ENCODE assay signal across 8 cellular contexts in the genomic region with DNA sequence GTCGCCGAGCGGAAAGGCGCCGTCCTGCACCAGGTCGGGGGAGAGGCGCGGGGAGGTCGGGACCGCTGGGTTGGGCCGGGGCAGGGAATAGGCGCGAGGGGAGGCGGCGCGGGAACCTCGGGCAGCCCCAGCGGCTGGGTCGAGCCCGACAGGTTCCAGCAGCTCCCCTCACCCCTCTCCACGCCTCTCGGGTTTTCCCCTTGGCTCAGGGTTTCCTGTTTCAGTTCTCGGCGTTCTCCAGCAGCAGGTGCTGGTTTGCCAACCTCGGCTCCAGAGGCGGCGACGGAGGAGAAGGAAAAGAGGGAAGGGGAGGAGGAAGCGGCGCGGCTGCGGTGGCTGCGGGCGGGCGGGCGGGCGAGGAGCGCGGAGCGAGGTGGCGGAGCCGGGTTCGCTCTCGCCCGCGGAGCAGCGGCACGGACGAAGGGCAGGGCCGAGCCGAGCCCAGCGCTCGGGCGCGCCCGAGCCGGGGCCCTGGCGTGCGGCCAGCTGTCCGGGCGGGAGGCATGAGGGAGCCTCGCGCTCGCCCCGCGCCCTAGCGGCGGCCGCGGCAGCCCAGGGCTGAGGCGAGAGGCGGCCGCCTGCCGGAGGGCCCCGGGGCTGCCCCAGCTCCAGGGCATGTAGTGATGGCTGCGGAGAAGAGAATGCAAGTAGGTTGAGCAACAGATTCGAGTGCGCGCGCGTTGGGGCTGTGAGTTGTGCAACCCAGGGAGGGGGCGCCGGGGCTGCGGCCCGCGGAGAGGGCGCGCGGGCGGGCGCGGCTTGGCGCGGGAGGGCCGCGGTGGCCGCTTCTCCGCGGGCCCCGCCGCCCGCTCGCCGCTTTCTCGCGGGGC. TPM values are rescaled to one million over a fixed set of nuclear protein-coding genes. Genes with fewer than 3 reads are reported as not detected.
A peak's percentile ranks its signal among the peaks of the same experiment; 100 is the strongest.
DNase-seq lines count a peak whose midpoint lies in the region; ATAC-seq and TF ChIP-seq lines count a peak whose summit lies in the region.

A gene (plus strand): TSS at position 816 of the 830 bp plus-strand sequence. CDS start 20 bp downstream, outside the sequence.

- peak within 1 kb of the TSS; percentile 47 to 84 for H3K14ac ChIP-seq in mesenchymal stem cell (ENCODE audit: low read length in 2 of 2)

- H3K27ac Mint-ChIP-seq in CD14-positive monocyte: peak within 1 kb of the TSS; percentile 79 to 95 (median 92)
- H3K27ac Mint-ChIP-seq in endothelial cell (ENCODE audit: unreplicated experiment): peak within 1 kb of the TSS; percentile 79
- peak within 1 kb of the TSS; percentile 49 to 92 for H3K27ac Mint-ChIP-seq in stimulated activated naive CD8-positive, alpha-beta T cell treated with anti-CD3 and anti-CD28 coated beads, Interleukin-15, amount 100 ng/mL, for 72 hours

- DNase-seq in CD14-positive monocyte (ENCODE audit: low spot score) (peak; percentile 88), NCI-H2171 treated with DMSO at 0.1 percent for 48 hours (lab: John Stamatoyannopoulos, UW) (peak; percentile 93), endothelial cell (ENCODE audit: low spot score) (peak; percentile 77), mesenchymal stem cell (peak; percentile 93)
- DNase-seq in activated CD4-positive, CD25-positive, alpha-beta regulatory T cell treated with anti-CD3 and anti-CD28 coated beads, Interleukin-2, amount 50 U/mL, for 72 hours: peak; percentile 47
- peak; percentile 53 for DNase-seq in stimulated activated naive CD8-positive, alpha-beta T cell treated with anti-CD3 and anti-CD28 coated beads, Interleukin-15, amount 100 ng/mL, for 72 hours

- TF ChIP-seq POLR2A in GM18951 (IDR thresholded peaks at IDR 0.05; ENCODE audit: extremely low read depth, insufficient read depth, insufficient read length): peak; percentile 69

- 1% methylated on average over 40 of the region's 106 CpGs for WGBS in mesenchymal stem cell

- no peaks in the 10 kb centered on the region for H3K9me3 ChIP-seq in mesenchymal stem cell (ENCODE audit: control insufficient read depth, low read length)

- H2BK15ac ChIP-seq in mesenchymal stem cell (ENCODE audit: low read depth, poor library complexity, severe bottlenecking): peak within 1 kb of the TSS; percentile 90

- peak within 1 kb of the TSS; percentile 92 to 95 for H3K18ac ChIP-seq in mesenchymal stem cell (ENCODE audit: low read depth in 1 of 2, low read length in 2 of 2)

- peaks cover 11% of the 10 kb centered on the region for H3K4me1 ChIP-seq in mesenchymal stem cell (ENCODE audit: control insufficient read depth, insufficient read depth, low read depth, low read length)

- peaks cover 3% of the 10 kb centered on the region in 2 donors for H3K36me3 Mint-ChIP-seq in CD14-positive monocyte
- no peaks in the 10 kb centered on the region for H3K36me3 Mint-ChIP-seq in endothelial cell (ENCODE audit: low read depth, unreplicated experiment)

- H3K9me3 Mint-ChIP-seq in CD14-positive monocyte: peaks cover 0 to 2% (median 0%) of the 10 kb centered on the region in 7 donors
- no peaks in the 10 kb centered on the region for H3K9me3 Mint-ChIP-seq in endothelial cell (ENCODE audit: unreplicated experiment)
- no peaks in the 10 kb centered on the region for H3K9me3 Mint-ChIP-seq in stimulated activated naive CD8-positive, alpha-beta T cell treated with anti-CD3 and anti-CD28 coated beads, Interleukin-15, amount 100 ng/mL, for 72 hours

- peak within 1 kb of the TSS; percentile 81 for H2AFZ ChIP-seq in mesenchymal stem cell (ENCODE audit: low read depth, low read length)

- H3K36me3 ChIP-seq in mesenchymal stem cell (ENCODE audit: control insufficient read depth in 1 of 2, insufficient read depth in 2 of 2, low read depth in 1 of 2, low read length in 2 of 2): no peaks in the 10 kb centered on the region

- peak within 1 kb of the TSS; percentile 20 to 96 for H3K23ac ChIP-seq in mesenchymal stem cell (ENCODE audit: low read length in 2 of 2)

- H4K8ac ChIP-seq in mesenchymal stem cell (ENCODE audit: low read length): peak within 1 kb of the TSS; percentile 89

- H3K9ac ChIP-seq in mesenchymal stem cell (ENCODE audit: low read length): peak within 1 kb of the TSS; percentile 90

- intact Hi-C loops in CD14-positive monocyte (cut with micrococcal nuclease): loop anchor here in 1 of 2 donors (2.0 kb wide), 1 partner anchor 24 kb away; no protein-coding TSS in a partner anchor

- peak within 1 kb of the TSS; percentile 81 to 87 for H3K4me3 ChIP-seq in mesenchymal stem cell (ENCODE audit: insufficient read depth in 1 of 2, low read depth in 1 of 2, low read length in 2 of 2)

- H3K27me3 Mint-ChIP-seq in CD14-positive monocyte (ENCODE audit: low read depth in 3 of 3) (peaks cover 4 to 12% (median 10%) of the 10 kb centered on the region in 3 donors), endothelial cell (ENCODE audit: unreplicated experiment) (peaks cover 16% of the 10 kb centered on the region)
- peaks cover 42% of the 10 kb centered on the region for H3K27me3 Mint-ChIP-seq in stimulated activated naive CD8-positive, alpha-beta T cell treated with anti-CD3 and anti-CD28 coated beads, Interleukin-15, amount 100 ng/mL, for 72 hours

- peak within 1 kb of the TSS; percentile 34 to 89 for H2BK12ac ChIP-seq in mesenchymal stem cell (ENCODE audit: low read length in 2 of 2)

- no peak for TF ChIP-seq CTCF in CD14-positive monocyte (IDR thresholded peaks at IDR 0.05)
- TF ChIP-seq CTCF in endothelial cell (IDR thresholded peaks at IDR 0.05; ENCODE audit: unreplicated experiment): no peak

- H3K4me2 ChIP-seq in mesenchymal stem cell (ENCODE audit: low read length, poor library complexity, severe bottlenecking): peak within 1 kb of the TSS; percentile 68

- H3K4me1 Mint-ChIP-seq in CD14-positive monocyte (peaks cover 31% of the 10 kb centered on the region), endothelial cell (ENCODE audit: unreplicated experiment) (peaks cover 9% of the 10 kb centered on the region)
- H3K4me1 Mint-ChIP-seq in stimulated activated naive CD8-positive, alpha-beta T cell treated with anti-CD3 and anti-CD28 coated beads, Interleukin-15, amount 100 ng/mL, for 72 hours: peaks cover 11% of the 10 kb centered on the region

- H2AK5ac ChIP-seq in mesenchymal stem cell (ENCODE audit: low read length, severe bottlenecking): no peak within 1 kb of the TSS

- H3K79me1 ChIP-seq in mesenchymal stem cell (replicated peaks; ENCODE audit: low read length, poor library complexity, severe bottlenecking): peaks cover 6% of the 10 kb centered on the region

- no peaks in the 10 kb centered on the region for H3K27me3 ChIP-seq in mesenchymal stem cell (ENCODE audit: control insufficient read depth in 1 of 2, insufficient read depth in 1 of 2, low read length in 2 of 2)

- peak within 1 kb of the TSS; percentile 1 to 96 for H3K4ac ChIP-seq in mesenchymal stem cell (ENCODE audit: low read depth in 1 of 2, low read length in 2 of 2)

- in situ Hi-C loops in GM18951 (cut with MboI; ENCODE audit: low sequenced_read_pairs, unreplicated experiment): loop anchor here (10.0 kb wide), 1 partner anchor 138 kb away; no protein-coding TSS in a partner anchor

- peak within 1 kb of the TSS; percentile 87 for H4K91ac ChIP-seq in mesenchymal stem cell (ENCODE audit: low read length)

- H2BK120ac ChIP-seq in mesenchymal stem cell (ENCODE audit: low read depth, low read length): peak within 1 kb of the TSS; percentile 96

- peak within 1 kb of the TSS; percentile 92 for H2BK5ac ChIP-seq in mesenchymal stem cell (ENCODE audit: low read depth, low read length, poor library complexity, severe bottlenecking)

- peak; percentile 55 for ATAC-seq in HG03097 (IDR thresholded peaks at IDR 0.05; ENCODE audit: low FRiP score, unreplicated experiment)
- ATAC-seq in stimulated activated naive CD8-positive, alpha-beta T cell treated with anti-CD3 and anti-CD28 coated beads, Interleukin-15, amount 100 ng/mL, for 72 hours: peak; percentile 87

- H3K27ac ChIP-seq in mesenchymal stem cell (ENCODE audit: low read length, poor library complexity, severe bottlenecking): peak within 1 kb of the TSS; percentile 70

- peak within 1 kb of the TSS; percentile 93 to 97 for H3K4me3 Mint-ChIP-seq in CD14-positive monocyte
- H3K4me3 Mint-ChIP-seq in endothelial cell (ENCODE audit: unreplicated experiment): peak within 1 kb of the TSS; percentile 95
- peak within 1 kb of the TSS; percentile 84 to 92 for H3K4me3 Mint-ChIP-seq in stimulated activated naive CD8-positive, alpha-beta T cell treated with anti-CD3 and anti-CD28 coated beads, Interleukin-15, amount 100 ng/mL, for 72 hours

RNA-seq across cellular contexts. Expression of the gene that starts here (rescaled TPM):
- under 1 TPM; 0.47 to 0.73 TPM for polyA plus RNA-seq in CD14-positive monocyte
- total RNA-seq in endothelial cell (ENCODE audit: unreplicated experiment): 6.4 TPM
- 5.6 TPM for polyA plus RNA-seq in mesenchymal stem cell (2013, experiment 1 of 2)
- polyA plus RNA-seq in mesenchymal stem cell (2013, experiment 2 of 2): 5.1 TPM

Comparison
In these comparisons a context has a peak if more than half of its experiments do, and no peak if none do; other contexts are left out.
1. Peak in every context shown above with its lines: DNase-seq, ATAC-seq, H3K4me3 ChIP-seq and H3K27ac ChIP-seq.
2. Peak in DNase-seq in CD14-positive monocyte; RNA of the gene not detected or under 1 TPM.